ENCODE assay signal across 7 cellular contexts in the genomic region with DNA sequence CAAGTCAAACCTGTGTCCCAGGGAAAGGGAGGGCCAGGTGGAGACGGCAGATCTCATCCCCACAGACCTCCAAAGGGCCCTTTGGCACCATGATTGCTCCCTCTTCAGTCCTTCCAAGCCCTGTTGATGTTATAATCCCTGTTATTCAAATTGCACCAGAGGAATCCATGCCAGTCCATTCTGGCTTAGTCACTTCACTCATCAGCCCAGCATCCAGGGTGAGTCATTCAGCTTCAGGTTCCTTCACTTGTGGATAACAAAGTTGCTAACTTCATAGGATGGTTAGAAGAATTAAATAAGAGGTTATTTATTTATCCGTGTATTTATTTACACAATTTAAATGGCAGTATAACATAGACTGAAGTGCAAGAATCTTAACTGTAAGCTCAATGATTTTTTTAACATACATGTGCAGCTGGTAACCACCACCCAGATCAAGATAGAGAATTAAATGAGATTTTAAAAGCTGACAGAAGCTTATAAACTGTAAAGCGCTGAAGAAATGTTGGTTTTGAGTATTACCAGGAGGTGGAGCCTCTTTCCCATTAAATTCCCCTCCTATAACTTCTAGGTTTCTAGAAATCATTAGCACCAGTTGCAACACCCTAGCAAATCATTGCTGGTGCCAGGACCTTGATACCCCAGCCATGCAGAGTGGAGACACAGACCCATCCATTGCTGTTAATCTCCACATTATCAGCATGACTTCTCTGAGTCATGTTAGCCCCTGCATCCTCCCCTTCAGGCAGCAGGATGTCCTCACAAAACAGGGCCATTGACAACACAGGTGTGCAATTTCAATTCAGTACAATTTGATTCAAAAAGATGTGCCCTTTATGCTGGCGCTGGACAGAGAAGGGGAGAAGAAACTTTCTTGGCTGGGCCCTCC.
A peak's percentile ranks its signal among the peaks of the same experiment; 100 is the strongest.
DNase-seq lines count a peak whose midpoint lies in the region; ATAC-seq, FAIRE-seq and TF ChIP-seq lines count a peak whose summit lies in the region.

No MANE protein-coding gene starts in this region.

- no peak overlapping the region for H3K4me3 Mint-ChIP-seq in osteocyte (ENCODE audit: unreplicated experiment)
- no peak overlapping the region for H3K4me3 Mint-ChIP-seq in activated T-helper 2 cell treated with anti-CD3 and anti-CD28 coated beads, Interferon-gamma antibody, Interleukin-2, Interleukin-4, amounts not matched to agents 10 μg/mL and 5 μg/mL and 100 μg/mL, durations not matched to agents 14 hours and 24 hours and 36 hours (ENCODE audit: low read depth)

- H3K27ac Mint-ChIP-seq in osteocyte (ENCODE audit: unreplicated experiment), result no peak overlapping the region
- no peak overlapping the region for H3K27ac Mint-ChIP-seq in activated T-helper 2 cell treated with anti-CD3 and anti-CD28 coated beads, Interferon-gamma antibody, Interleukin-2, Interleukin-4, amounts not matched to agents 10 μg/mL and 5 μg/mL and 100 μg/mL, durations not matched to agents 14 hours and 24 hours and 36 hours

- peak; percentile 59 for TF ChIP-seq CTCF in osteocyte (IDR thresholded peaks at IDR 0.05)

- DNase-seq in GM12891 (ENCODE audit: insufficient read length, low spot score) (no peak), NCI-H1694 treated with DMSO at 0.1 percent for 48 hours (lab: John Stamatoyannopoulos, UW) (peak; percentile 39), cerebellar cortex (ENCODE audit: low spot score) (peak; percentile 22), osteocyte (ENCODE audit: extremely low spot score, unreplicated experiment) (no peak), SK-N-DZ (ENCODE audit: low spot score) (no peak)
- DNase-seq in activated T-helper 2 cell treated with anti-CD3 and anti-CD28 coated beads, Interferon-gamma antibody, Interleukin-2, Interleukin-4, amounts not matched to agents 10 μg/mL and 5 μg/mL and 100 μg/mL, durations not matched to agents 14 hours and 24 hours and 36 hours (ENCODE audit: low spot score), result no peak

- TF ChIP-seq POLR2A in GM12891 (IDR thresholded peaks at IDR 0.05; ENCODE audit: low read depth, low read length), result no peak

- intact Hi-C loops in activated T-helper 2 cell treated with anti-CD3 and anti-CD28 coated beads, Interferon-gamma antibody, Interleukin-2, Interleukin-4, amounts not matched to agents 10 μg/mL and 5 μg/mL and 100 μg/mL, durations not matched to agents 14 hours and 24 hours and 36 hours (cut with micrococcal nuclease), result no loop called here

- peaks cover 6% of the 10 kb centered on the region for H3K4me1 Mint-ChIP-seq in osteocyte (ENCODE audit: unreplicated experiment)
- peaks cover 1% of the 10 kb centered on the region for H3K4me1 Mint-ChIP-seq in activated T-helper 2 cell treated with anti-CD3 and anti-CD28 coated beads, Interferon-gamma antibody, Interleukin-2, Interleukin-4, amounts not matched to agents 10 μg/mL and 5 μg/mL and 100 μg/mL, durations not matched to agents 14 hours and 24 hours and 36 hours (ENCODE audit: low read depth)

- no peaks in the 10 kb centered on the region for H3K9me3 Mint-ChIP-seq in osteocyte (ENCODE audit: unreplicated experiment)
- no peaks in the 10 kb centered on the region for H3K9me3 Mint-ChIP-seq in activated T-helper 2 cell treated with anti-CD3 and anti-CD28 coated beads, Interferon-gamma antibody, Interleukin-2, Interleukin-4, amounts not matched to agents 10 μg/mL and 5 μg/mL and 100 μg/mL, durations not matched to agents 14 hours and 24 hours and 36 hours

- ATAC-seq in HG02870 (IDR thresholded peaks at IDR 0.05; ENCODE audit: unreplicated experiment), result no peak

- no peaks in the 10 kb centered on the region for H3K36me3 Mint-ChIP-seq in osteocyte (ENCODE audit: unreplicated experiment)
- H3K36me3 Mint-ChIP-seq in activated T-helper 2 cell treated with anti-CD3 and anti-CD28 coated beads, Interferon-gamma antibody, Interleukin-2, Interleukin-4, amounts not matched to agents 10 μg/mL and 5 μg/mL and 100 μg/mL, durations not matched to agents 14 hours and 24 hours and 36 hours (ENCODE audit: low read depth), result no peaks in the 10 kb centered on the region

- peak; percentile 60 for FAIRE-seq in GM12891 (lab: Jason Lieb, UNC)

- no peaks in the 10 kb centered on the region for H3K27me3 Mint-ChIP-seq in osteocyte (ENCODE audit: unreplicated experiment)
- H3K27me3 Mint-ChIP-seq in activated T-helper 2 cell treated with anti-CD3 and anti-CD28 coated beads, Interferon-gamma antibody, Interleukin-2, Interleukin-4, amounts not matched to agents 10 μg/mL and 5 μg/mL and 100 μg/mL, durations not matched to agents 14 hours and 24 hours and 36 hours (ENCODE audit: low read depth), result peaks cover 6% of the 10 kb centered on the region

TF ChIP-seq in GM12891, 5 proteins besides CTCF, POLR2A, EP300 and RAD21:
- TF ChIP-seq POLR2AphosphoS5 (IDR thresholded peaks at IDR 0.05; ENCODE audit: low read depth, low read length), result no peak
- no peak for TF ChIP-seq TAF1 (IDR thresholded peaks at IDR 0.05; ENCODE audit: low read depth, low read length)
- no peak for TF ChIP-seq POU2F2 (IDR thresholded peaks at IDR 0.05; ENCODE audit: low read depth, low read length)

Comparison
In these comparisons a context has a peak if more than half of its experiments do, and no peak if none do; other contexts are left out.
1. DNase-seq: peak in NCI-H1694 treated with DMSO at 0.1 percent for 48 hours (single experiment) and cerebellar cortex (single experiment); none in GM12891 (single experiment), osteocyte (single experiment), SK-N-DZ (single experiment) and activated T-helper 2 cell treated with anti-CD3 and anti-CD28 coated beads, Interferon-gamma antibody, Interleukin-2, Interleukin-4, amounts not matched to agents 10 μg/mL and 5 μg/mL and 100 μg/mL, durations not matched to agents 14 hours and 24 hours and 36 hours (single experiment).